ENCODE assay signal across 12 cellular contexts in genomic region chr9:134153450-134153849, GRCh38. TPM values are rescaled to one million over a fixed set of nuclear protein-coding genes. Genes with fewer than 3 reads are reported as not detected.
"Had no signal": no experiment of that assay in that cellular context is flagged by ENCODE, and none has a peak within 500 bp of the region (broad histone marks: within the 10 kb centered on the region; RNA-seq: fewer than 3 reads in every experiment).

No MANE protein-coding gene starts in this region.

- H3K9me3 Mint-ChIP-seq: GM23338, H9, HFFc6 had no signal

- H3K4me2 ChIP-seq: GM23338 had no signal

- H3K9ac ChIP-seq: GM23248 had no signal

- H2AFZ ChIP-seq: GM23248, GM23338 had no signal

- FAIRE-seq: H1, H54 had no signal

- DNase-seq: GM23248, GOT3, H7, H9, HCEC 1CT, HFFc6 had no signal

- H3K4me3 ChIP-seq: GM23248, GM23338, HAP-1 had no signal

- H3K4me1 ChIP-seq: HAP-1 had no signal

- H3K4me1 Mint-ChIP-seq: GM23338 had no signal

- H3K27ac ChIP-seq: GM23248 had no signal

- H3K27ac Mint-ChIP-seq: GM23338, HFFc6 had no signal

- H3K9me3 ChIP-seq: HAP-1 had no signal

- ATAC-seq: GM23338, HCT116 had no signal

- H3K4me3 Mint-ChIP-seq: GM23338, H9, HFFc6 had no signal

RNA-seq across cellular contexts. Expression of gene RNU6ATAC, which starts 10.9 kb away (rescaled TPM):
- total RNA-seq: GM23248, GM23338, H4, H7 had no signal
- polyA plus RNA-seq: GM23248, GM23338, H1 had no signal
